Comparison of ENCODE assay signal across 1 cellular context in genomic region chr20:50260480-50261221, GRCh38.
TF ChIP-seq lines count a peak whose summit lies in the region.

No MANE protein-coding gene starts in this region.

TF ChIP-seq in HepG2, 621 proteins besides CTCF, POLR2A, EP300 and RAD21 (continued from another document and continues in another):
- TF ChIP-seq ZNF280D (CRISPR knock-in tag; IDR thresholded peaks at IDR 0.05) = no peak
- no peak for TF ChIP-seq ZNF335 (CRISPR knock-in tag; IDR thresholded peaks at IDR 0.05)
- TF ChIP-seq NFKB2 (CRISPR knock-in tag; IDR thresholded peaks at IDR 0.05; ENCODE audit: borderline replicate concordance) = 0 out of 2 replicates have a peak, but pooled peaks have one; percentile 20
- TF ChIP-seq TERF1 (CRISPR knock-in tag; IDR thresholded peaks at IDR 0.05) = peak; percentile 42; the same call in 1 of the 2 replicates
- no peak for TF ChIP-seq TAF15 (IDR thresholded peaks at IDR 0.05; ENCODE audit: low read depth, low read length, poor library complexity, severe bottlenecking)
- TF ChIP-seq FOXA1 (IDR thresholded peaks at IDR 0.05) = no peak
- peak; percentile 81 for TF ChIP-seq FOXA1 (CRISPR knock-in tag; IDR thresholded peaks at IDR 0.05)
- no peak for TF ChIP-seq CREB1 (IDR thresholded peaks at IDR 0.05)
- no peak for TF ChIP-seq CREB1 (CRISPR knock-in tag; IDR thresholded peaks at IDR 0.05)
- peak; percentile 43 for TF ChIP-seq ZNF687 (CRISPR knock-in tag; IDR thresholded peaks at IDR 0.05)
- no peak for TF ChIP-seq ZNF326 (CRISPR knock-in tag; IDR thresholded peaks at IDR 0.05; ENCODE audit: borderline replicate concordance)
- no peak for TF ChIP-seq ATF4 (CRISPR knock-in tag; IDR thresholded peaks at IDR 0.05)
- TF ChIP-seq ZNF281 (CRISPR knock-in tag; IDR thresholded peaks at IDR 0.05; ENCODE audit: borderline replicate concordance) = peak; percentile 94
- no peak for TF ChIP-seq PRDM15 (CRISPR knock-in tag; IDR thresholded peaks at IDR 0.05)
- TF ChIP-seq ZNF619 (CRISPR knock-in tag; IDR thresholded peaks at IDR 0.05) = no peak
- no peak for TF ChIP-seq ZSCAN5A (CRISPR knock-in tag; IDR thresholded peaks at IDR 0.05; ENCODE audit: borderline replicate concordance)
- TF ChIP-seq ZFP36 (IDR thresholded peaks at IDR 0.05; ENCODE audit: borderline replicate concordance, low read depth, low read length, partially characterized antibody) = peak; percentile 36
- TF ChIP-seq ZBTB14 (CRISPR knock-in tag; IDR thresholded peaks at IDR 0.05) = no peak
- TF ChIP-seq ZMYM3 (CRISPR knock-in tag; IDR thresholded peaks at IDR 0.05) = 0 out of 2 replicates have a peak, but pooled peaks have one; percentile 54
- 0 out of 4 replicates have a peak, but pooled peaks of 1 of the 2 experiments have one; percentile 6 for TF ChIP-seq MAFK (conservative IDR thresholded peaks at IDR 0.05 in 1 of 2, IDR thresholded peaks at IDR 0.05 in 1 of 2; ENCODE audit: low read length in 2 of 2)
- peak; percentile 81 for TF ChIP-seq HIC2 (CRISPR knock-in tag; IDR thresholded peaks at IDR 0.05; ENCODE audit: low read depth)
- TF ChIP-seq ZBTB37 (CRISPR knock-in tag; IDR thresholded peaks at IDR 0.05) = no peak
- TF ChIP-seq UBTF (CRISPR knock-in tag; IDR thresholded peaks at IDR 0.05) = peak; percentile 43; the same call in 1 of the 2 replicates
- no peak for TF ChIP-seq NR2F6 (IDR thresholded peaks at IDR 0.05)
- peak; percentile 19; the same call in 1 of the 2 replicates for TF ChIP-seq NR2F6 (CRISPR knock-in tag; IDR thresholded peaks at IDR 0.05)
- no peak for TF ChIP-seq MAF1 (CRISPR knock-in tag; IDR thresholded peaks at IDR 0.05; ENCODE audit: borderline replicate concordance)
